23 cellular contexts compared by ENCODE assay signal in genomic region chr2:120236296-120236695, GRCh38.
"Had no signal": no experiment of that assay in that cellular context is flagged by ENCODE, and none has a peak within 500 bp of the region (broad histone marks: within the 10 kb centered on the region; RNA-seq: fewer than 3 reads in every experiment).

No MANE protein-coding gene starts in this region.

- H3K9me3 Mint-ChIP-seq: activated B cell treated with CpG ODN at 0.5 μM for 24 hours; activated CD4-positive, alpha-beta T cell treated with anti-CD3 and anti-CD28 coated beads, Interleukin-2, amount 10 ng/mL, durations not matched to agents 24 days and 14 days; activated naive CD4-positive, alpha-beta T cell treated with anti-CD3 and anti-CD28 coated beads, Interleukin-2, amount 50 U/mL, for 72 hours; activated T-helper 1 cell treated with anti-CD3 and anti-CD28 coated beads, Interleukin-12 subunit alpha, Interleukin-12 subunit beta, Interleukin-2, Interleukin-4 antibody, amounts not matched to agents 30 ng/mL and 10 ng/mL and 1 ng/mL, durations not matched to agents 14 hours and 24 hours and 36 hours; stimulated activated effector memory CD8-positive, alpha-beta T cell treated with anti-CD3 and anti-CD28 coated beads, Interleukin-12 subunit alpha, Interleukin-12 subunit beta, amount 100 ng/mL, for 72 hours had no signal

- DNase-seq: activated B cell treated with CpG ODN at 0.5 μM for 24 hours; activated CD4-positive, alpha-beta T cell treated with anti-CD3 and anti-CD28 coated beads, Interleukin-2, amount 10 ng/mL, durations not matched to agents 24 days and 14 days; activated CD8-positive, alpha-beta memory T cell treated with anti-CD3 and anti-CD28 coated beads, Interleukin-2, amount 50 U/mL, for 4 hours; activated CD8-positive, alpha-beta T cell treated with anti-CD3 and anti-CD28 coated beads, Interleukin-2, amount 10 ng/mL, durations not matched to agents 7 days and 5 days; activated gamma-delta T cell treated with Interleukin-2 at 50 U/mL for 16 hours; amniotic stem cell; gastrocnemius medialis; mammary epithelial cell; right cardiac atrium; small intestine; stimulated activated CD4-positive, alpha-beta T cell treated with anti-CD3 and anti-CD28 coated beads, Interleukin-4, amount 100 ng/mL, for 24 hours; T-helper 1 cell; T-helper 9 cell; upper lobe of right lung had no signal

- H3K27ac Mint-ChIP-seq: activated B cell treated with CpG ODN at 0.5 μM for 24 hours; activated CD4-positive, alpha-beta T cell treated with anti-CD3 and anti-CD28 coated beads, Interleukin-2, amount 10 ng/mL, durations not matched to agents 24 days and 14 days; activated CD8-positive, alpha-beta T cell treated with anti-CD3 and anti-CD28 coated beads, Interleukin-2, amount 10 ng/mL, durations not matched to agents 7 days and 5 days; activated T-helper 1 cell treated with anti-CD3 and anti-CD28 coated beads, Interleukin-12 subunit alpha, Interleukin-12 subunit beta, Interleukin-2, Interleukin-4 antibody, amounts not matched to agents 30 ng/mL and 10 ng/mL and 1 ng/mL, durations not matched to agents 14 hours and 24 hours and 36 hours; stimulated activated effector memory CD8-positive, alpha-beta T cell treated with anti-CD3 and anti-CD28 coated beads, Interleukin-12 subunit alpha, Interleukin-12 subunit beta, amount 100 ng/mL, for 72 hours had no signal

- H3K27me3 Mint-ChIP-seq: activated B cell treated with CpG ODN at 0.5 μM for 24 hours; activated CD4-positive, alpha-beta T cell treated with anti-CD3 and anti-CD28 coated beads, Interleukin-2, amount 10 ng/mL, durations not matched to agents 24 days and 14 days had no signal

- H3K9me3 ChIP-seq: gastrocnemius medialis, psoas muscle, thoracic aorta, upper lobe of right lung had no signal

- H3K27me3 ChIP-seq: cardiac muscle cell, gastrocnemius medialis, upper lobe of right lung had no signal

- ATAC-seq: activated CD8-positive, alpha-beta T cell treated with anti-CD3 and anti-CD28 coated beads, Interleukin-2, amount 10 ng/mL, durations not matched to agents 7 days and 5 days; activated naive CD4-positive, alpha-beta T cell treated with anti-CD3 and anti-CD28 coated beads, Interleukin-2, amount 50 U/mL, for 72 hours; gastrocnemius medialis; left lobe of liver; psoas muscle; right cardiac atrium; stimulated activated effector memory CD8-positive, alpha-beta T cell treated with anti-CD3 and anti-CD28 coated beads, Interleukin-12 subunit alpha, Interleukin-12 subunit beta, amount 100 ng/mL, for 72 hours; upper lobe of right lung had no signal

- H3K36me3 ChIP-seq: cardiac muscle cell, gastrocnemius medialis, thoracic aorta, upper lobe of right lung had no signal

- H3K4me3 Mint-ChIP-seq: activated B cell treated with CpG ODN at 0.5 μM for 24 hours; activated CD4-positive, alpha-beta T cell treated with anti-CD3 and anti-CD28 coated beads, Interleukin-2, amount 10 ng/mL, durations not matched to agents 24 days and 14 days; activated CD8-positive, alpha-beta T cell treated with anti-CD3 and anti-CD28 coated beads, Interleukin-2, amount 10 ng/mL, durations not matched to agents 7 days and 5 days; activated T-helper 1 cell treated with anti-CD3 and anti-CD28 coated beads, Interleukin-12 subunit alpha, Interleukin-12 subunit beta, Interleukin-2, Interleukin-4 antibody, amounts not matched to agents 30 ng/mL and 10 ng/mL and 1 ng/mL, durations not matched to agents 14 hours and 24 hours and 36 hours; stimulated activated effector memory CD8-positive, alpha-beta T cell treated with anti-CD3 and anti-CD28 coated beads, Interleukin-12 subunit alpha, Interleukin-12 subunit beta, amount 100 ng/mL, for 72 hours had no signal

- H3K27ac ChIP-seq: cardiac muscle cell, gastrocnemius medialis, psoas muscle, thoracic aorta, upper lobe of right lung had no signal

- FAIRE-seq: endometrium, keratinocyte, small intestine had no signal

- H3K4me3 ChIP-seq: cardiac muscle cell, gastrocnemius medialis, psoas muscle, thoracic aorta, upper lobe of right lung had no signal
